Comparison of ENCODE assay signal across 8 cellular contexts in the genomic region with DNA sequence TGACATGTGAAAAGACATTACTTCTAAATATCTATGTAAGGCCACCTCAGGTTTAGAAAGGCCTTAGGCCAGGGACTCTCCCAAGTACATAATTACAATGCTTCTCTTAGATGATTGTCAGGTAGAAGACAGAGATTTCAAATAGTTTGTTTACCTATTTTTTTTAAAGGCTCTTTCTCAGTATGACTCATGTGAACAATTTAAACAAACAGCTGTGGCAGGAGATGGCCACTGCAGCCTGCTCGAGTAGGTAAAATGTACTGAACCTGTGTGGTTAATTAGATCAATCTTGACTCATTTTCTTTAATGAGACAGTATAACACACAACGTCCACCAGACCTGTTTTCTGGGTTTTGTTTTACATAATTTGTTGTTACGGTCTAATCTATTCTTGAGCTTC. TPM values are rescaled to one million over a fixed set of nuclear protein-coding genes. Genes with fewer than 3 reads are reported as not detected.
A peak's percentile ranks its signal among the peaks of the same experiment; 100 is the strongest.
DNase-seq lines count a peak whose midpoint lies in the region; ATAC-seq, FAIRE-seq and TF ChIP-seq lines count a peak whose summit lies in the region.

No MANE protein-coding gene starts in this region.

- no peak for TF ChIP-seq CTCF in GM10266 (IDR thresholded peaks at IDR 0.05; ENCODE audit: control insufficient read depth, insufficient read depth, low read depth, missing control alignments)
- TF ChIP-seq CTCF in RWPE2 (IDR thresholded peaks at IDR 0.05; ENCODE audit: poor library complexity, severe bottlenecking): no peak
- TF ChIP-seq CTCF in pancreas (IDR thresholded peaks at IDR 0.05): no peak
- no peak for TF ChIP-seq CTCF in coronary artery (IDR thresholded peaks at IDR 0.05)
- peak in 2 of 6 experiments; percentile 4 to 32 for TF ChIP-seq CTCF in esophagus squamous epithelium (IDR thresholded peaks at IDR 0.05)

- H3K9me3 ChIP-seq in RWPE2 (ENCODE audit: severe bottlenecking): no peaks in the 10 kb centered on the region
- H3K9me3 ChIP-seq in pancreas: no peaks in the 10 kb centered on the region
- H3K9me3 ChIP-seq in esophagus squamous epithelium: no peaks in the 10 kb centered on the region

- H3K27me3 ChIP-seq in RWPE2 (ENCODE audit: insufficient read depth, poor library complexity, severe bottlenecking): no peaks in the 10 kb centered on the region
- no peaks in the 10 kb centered on the region for H3K27me3 ChIP-seq in pancreas
- no peaks in the 10 kb centered on the region for H3K27me3 ChIP-seq in esophagus squamous epithelium

- intact Hi-C loops in pancreas (cut with DNase I): no loop called here
- intact Hi-C loops in esophagus squamous epithelium (cut with DNase I): no loop called here

- TF ChIP-seq POLR2A in esophagus squamous epithelium (IDR thresholded peaks at IDR 0.05): no peak

- H3K4me3 ChIP-seq in RWPE2 (ENCODE audit: severe bottlenecking) (no peak overlapping the region), pancreas (no peak overlapping the region), coronary artery (no peak overlapping the region), esophagus squamous epithelium (no peak overlapping the region)

- 35 to 43% methylated on average over 3 of the region's 3 CpGs for WGBS in pancreas, 2 donors
- WGBS in esophagus squamous epithelium, 2 donors: 40 to 61% methylated on average over 3 of the region's 3 CpGs

- H3K27ac ChIP-seq in RWPE2 (ENCODE audit: poor library complexity, severe bottlenecking) (no peak overlapping the region), pancreas (no peak overlapping the region), coronary artery (no peak overlapping the region), esophagus squamous epithelium (no peak overlapping the region)

- FAIRE-seq in pancreas (lab: Jason Lieb, UNC): no peak

- no peaks in the 10 kb centered on the region for H3K4me1 ChIP-seq in RWPE2 (ENCODE audit: insufficient read depth, poor library complexity, severe bottlenecking)
- H3K4me1 ChIP-seq in pancreas: no peaks in the 10 kb centered on the region
- H3K4me1 ChIP-seq in esophagus squamous epithelium: peaks cover 0 to 33% (median 0%) of the 10 kb centered on the region in 3 donors

- H3K36me3 ChIP-seq in RWPE2 (ENCODE audit: low read depth): no peaks in the 10 kb centered on the region
- H3K36me3 ChIP-seq in pancreas: no peaks in the 10 kb centered on the region
- H3K36me3 ChIP-seq in esophagus squamous epithelium: no peaks in the 10 kb centered on the region

- DNase-seq in GM10266 (ENCODE audit: extremely low spot score) (peak; percentile 38), RWPE2 (ENCODE audit: low spot score) (no peak), pancreas (no peak), coronary artery (ENCODE audit: low spot score) (no peak), esophagus squamous epithelium (lab: John Stamatoyannopoulos, UW) (no peak), NCI-H446 treated with DMSO at 0.1 percent for 48 hours (lab: John Stamatoyannopoulos, UW) (no peak)

- ATAC-seq in GM19467 (IDR thresholded peaks at IDR 0.05; ENCODE audit: unreplicated experiment) (peak; percentile 81), HG03439 (IDR thresholded peaks at IDR 0.05; ENCODE audit: unreplicated experiment) (peak; percentile 92), RWPE2 (ENCODE audit: low read depth) (peak; percentile 61), pancreas (peak; percentile 43 to 63 (median 55))

RNA-seq across cellular contexts. Expression of gene LEF1, which starts 50.2 kb away (rescaled TPM):
- total RNA-seq in pancreas: 1 to 10 TPM in 3 of 6 donors, under 1 TPM in 3; 0.28 to 3.5 (median 1.1) TPM
- under 1 TPM; 0.61 to 0.73 TPM for polyA plus RNA-seq in pancreas
- 10 to 100 TPM in 2 of 4 donors, 1 to 10 TPM in 2; 8.0 to 13.9 (median 10.1) TPM for total RNA-seq in esophagus squamous epithelium
